1 cellular context compared by ENCODE assay signal in genomic region chr13:50842246-50842645, GRCh38.
TF ChIP-seq lines count a peak whose summit lies in the region.

No MANE protein-coding gene starts in this region.

TF ChIP-seq in SK-N-SH treated with all-trans-retinoic acid at 6 μM for 48 hours, 23 proteins besides CTCF, POLR2A, EP300 and RAD21 (continued from another document):
- TF ChIP-seq, protein P1, sequence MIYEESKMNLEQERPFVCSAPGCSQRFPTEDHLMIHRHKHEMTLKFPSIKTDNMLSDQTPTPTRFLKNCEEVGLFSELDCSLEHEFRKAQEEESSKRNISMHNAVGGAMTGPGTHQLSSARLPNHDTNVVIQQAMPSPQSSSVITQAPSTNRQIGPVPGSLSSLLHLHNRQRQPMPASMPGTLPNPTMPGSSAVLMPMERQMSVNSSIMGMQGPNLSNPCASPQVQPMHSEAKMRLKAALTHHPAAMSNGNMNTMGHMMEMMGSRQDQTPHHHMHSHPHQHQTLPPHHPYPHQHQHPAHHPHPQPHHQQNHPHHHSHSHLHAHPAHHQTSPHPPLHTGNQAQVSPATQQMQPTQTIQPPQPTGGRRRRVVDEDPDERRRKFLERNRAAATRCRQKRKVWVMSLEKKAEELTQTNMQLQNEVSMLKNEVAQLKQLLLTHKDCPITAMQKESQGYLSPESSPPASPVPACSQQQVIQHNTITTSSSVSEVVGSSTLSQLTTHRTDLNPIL (CRISPR knock-in tag; IDR thresholded peaks at IDR 0.05; ENCODE audit: low read depth): no peak
- TF ChIP-seq PPARA (CRISPR knock-in tag; IDR thresholded peaks at IDR 0.05; ENCODE audit: borderline replicate concordance) (no peak), TCF4 (CRISPR knock-in tag; IDR thresholded peaks at IDR 0.05; ENCODE audit: borderline replicate concordance) (no peak), ZNF70 (CRISPR knock-in tag; IDR thresholded peaks at IDR 0.05) (no peak), ISL1 (CRISPR knock-in tag; IDR thresholded peaks at IDR 0.05) (no peak), ZNF8 (CRISPR knock-in tag; IDR thresholded peaks at IDR 0.05) (no peak), GLIS3 (CRISPR knock-in tag; IDR thresholded peaks at IDR 0.05) (no peak), CSRNP3 (CRISPR knock-in tag; IDR thresholded peaks at IDR 0.05) (no peak), ARNTL (CRISPR knock-in tag; IDR thresholded peaks at IDR 0.05; ENCODE audit: borderline replicate concordance, low read depth) (no peak), ZFP30 (CRISPR knock-in tag; IDR thresholded peaks at IDR 0.05) (no peak), POU6F1 (CRISPR knock-in tag; IDR thresholded peaks at IDR 0.05; ENCODE audit: borderline replicate concordance, low read depth) (no peak), SNAI2 (CRISPR knock-in tag; IDR thresholded peaks at IDR 0.05) (no peak)
